8 cellular contexts compared by ENCODE assay signal in genomic region chr16:31713071-31713944, GRCh38.
DNase-seq lines count a peak whose midpoint lies in the region; ATAC-seq, FAIRE-seq and TF ChIP-seq lines count a peak whose summit lies in the region.

No MANE protein-coding gene starts in this region.

- TF ChIP-seq POLR2A in prostate gland (IDR thresholded peaks at IDR 0.05), result peak; percentile 78

- TF ChIP-seq CTCF in right atrium auricular region (IDR thresholded peaks at IDR 0.05), result no peak
- TF ChIP-seq CTCF in prostate gland (IDR thresholded peaks at IDR 0.05), result no peak

- H3K4me1 ChIP-seq in right atrium auricular region (peaks cover 0 to 29% of the 10 kb centered on the region in 2 donors), prostate gland (replicated peaks) (no peaks in the 10 kb centered on the region)

- H3K27ac ChIP-seq in angular gyrus (ENCODE audit: low read depth, low read length) (peak overlapping the region; percentile 80), right atrium auricular region (peak overlapping the region; percentile 93 to 95), prostate gland (peak overlapping the region; percentile 83 to 89)

- intact Hi-C loops in prostate gland (cut with DNase I), result loop anchor here (10.0 kb wide), 2 partner anchors 161 to 759 kb away; partner anchors contain the start of genes SETD1A and ZNF267

- WGBS in prostate gland, result under 1% methylated on average over 57 of the region's 59 CpGs

- peak overlapping the region; percentile 93 to 98 for H3K4me3 ChIP-seq in right atrium auricular region
- peak overlapping the region; percentile 72 to 85 for H3K4me3 ChIP-seq in prostate gland

- peak; percentile 95 for ATAC-seq in GM18498 (IDR thresholded peaks at IDR 0.05; ENCODE audit: unreplicated experiment)
- ATAC-seq in HG02884 (IDR thresholded peaks at IDR 0.05; ENCODE audit: unreplicated experiment), result peak; percentile 94
- ATAC-seq in T-helper 17 cell, result peak; percentile 80

- H3K27me3 Mint-ChIP-seq in T-helper 17 cell, result no peaks in the 10 kb centered on the region

- peaks cover 52% of the 10 kb centered on the region for H3K4me1 Mint-ChIP-seq in T-helper 17 cell

- H3K9me3 ChIP-seq in T-helper 17 cell (ENCODE audit: control insufficient read depth, low read length, poor library complexity, severe bottlenecking), result no peaks in the 10 kb centered on the region
- no peaks in the 10 kb centered on the region for H3K9me3 ChIP-seq in right atrium auricular region
- no peaks in the 10 kb centered on the region for H3K9me3 ChIP-seq in prostate gland

- no peaks in the 10 kb centered on the region for H3K36me3 ChIP-seq in right atrium auricular region
- H3K36me3 ChIP-seq in prostate gland, result no peaks in the 10 kb centered on the region

- no peak for FAIRE-seq in urothelium cell line (lab: Jason Lieb, UNC)

- DNase-seq in NCI-H146 treated with DMSO at 0.1 percent for 48 hours (lab: John Stamatoyannopoulos, UW; ENCODE audit: unreplicated experiment) (peak; percentile 96), T-helper 17 cell (peak; percentile 74 to 86 (median 80)), right atrium auricular region (ENCODE audit: low spot score) (peak; percentile 97), prostate gland (ENCODE audit: low spot score) (peak; percentile 92), urothelium cell line (ENCODE audit: low spot score) (peak; percentile 89)

- H3K4me3 Mint-ChIP-seq in T-helper 17 cell, result peak overlapping the region; percentile 99

- H3K27me3 ChIP-seq in right atrium auricular region (no peaks in the 10 kb centered on the region), prostate gland (replicated peaks; ENCODE audit: insufficient read depth) (no peaks in the 10 kb centered on the region)

- H3K27ac Mint-ChIP-seq in T-helper 17 cell, result peak overlapping the region; percentile 99

- H3K36me3 Mint-ChIP-seq in T-helper 17 cell (ENCODE audit: low read depth), result peaks cover 2% of the 10 kb centered on the region

Comparison
In these comparisons a context has a peak if more than half of its experiments do, and no peak if none do; other contexts are left out.
1. Peak in every context shown above with its lines: DNase-seq, ATAC-seq, H3K4me3 ChIP-seq and H3K27ac ChIP-seq.